8 cellular contexts compared by ENCODE assay signal in genomic region chr22:30423959-30424380, GRCh38. TPM values are rescaled to one million over a fixed set of nuclear protein-coding genes. Genes with fewer than 3 reads are reported as not detected.
A peak's percentile ranks its signal among the peaks of the same experiment; 100 is the strongest.
DNase-seq lines count a peak whose midpoint lies in the region; ATAC-seq and TF ChIP-seq lines count a peak whose summit lies in the region.

No MANE protein-coding gene starts in this region.

- peak overlapping the region; percentile 99 for H3K4me3 Mint-ChIP-seq in activated CD4-positive, alpha-beta T cell treated with anti-CD3 and anti-CD28 coated beads, Interleukin-2, amount 10 ng/mL, durations not matched to agents 24 days and 14 days

- intact Hi-C loops in activated CD4-positive, alpha-beta T cell treated with anti-CD3 and anti-CD28 coated beads, Interleukin-2, amount 10 ng/mL, durations not matched to agents 24 days and 14 days (cut with micrococcal nuclease), result loop anchor here (1.0 to 10.0 kb wide), 11 partner anchors 27 to 1071 kb away; partner anchors contain the start of genes MORC2, NF2, SEC14L2 and SF3A1

- H3K36me3 ChIP-seq in BLaER1 treated with 17β-estradiol and CSF1 and Interleukin-3, amounts not matched to agents 10 nM and 100 nM, result peaks cover 23 to 35% (median 27%) of the 10 kb centered on the region in 11 experiments

- no peaks in the 10 kb centered on the region for H3K27me3 Mint-ChIP-seq in activated CD4-positive, alpha-beta T cell treated with anti-CD3 and anti-CD28 coated beads, Interleukin-2, amount 10 ng/mL, durations not matched to agents 24 days and 14 days

- peaks cover 45 to 68% (median 59%) of the 10 kb centered on the region in 10 experiments for H3K4me1 ChIP-seq in BLaER1 treated with 17β-estradiol and CSF1 and Interleukin-3, amounts not matched to agents 10 nM and 100 nM

- no peak for TF ChIP-seq CTCF in coronary artery (IDR thresholded peaks at IDR 0.05)

- peaks cover 0 to 25% (median 22%) of the 10 kb centered on the region in 11 experiments; a peak in 17 of 22 replicates for H4K20me1 ChIP-seq in BLaER1 treated with 17β-estradiol and CSF1 and Interleukin-3, amounts not matched to agents 10 nM and 100 nM

- peak; percentile 81 for ATAC-seq in GM19328 (IDR thresholded peaks at IDR 0.05; ENCODE audit: unreplicated experiment)
- ATAC-seq in HG03469 (IDR thresholded peaks at IDR 0.05; ENCODE audit: unreplicated experiment), result peak; percentile 71

- peak overlapping the region; percentile 85 to 92 (median 90) for H3K9ac ChIP-seq in BLaER1 treated with 17β-estradiol and CSF1 and Interleukin-3, amounts not matched to agents 10 nM and 100 nM

- H3K36me3 Mint-ChIP-seq in activated CD4-positive, alpha-beta T cell treated with anti-CD3 and anti-CD28 coated beads, Interleukin-2, amount 10 ng/mL, durations not matched to agents 24 days and 14 days (ENCODE audit: low read depth), result peaks cover 61% of the 10 kb centered on the region

- H3K4me3 ChIP-seq in BLaER1 treated with 17β-estradiol and CSF1 and Interleukin-3, amounts not matched to agents 10 nM and 100 nM, result peak overlapping the region; percentile 73 to 95 (median 84)
- peak overlapping the region; percentile 88 for H3K4me3 ChIP-seq in coronary artery

- H3K27me3 ChIP-seq in BLaER1 treated with 17β-estradiol and CSF1 and Interleukin-3, amounts not matched to agents 10 nM and 100 nM, result no peaks in the 10 kb centered on the region
- H3K27me3 ChIP-seq in layer of hippocampus (ENCODE audit: control insufficient read depth, insufficient read depth, low read length), result no peaks in the 10 kb centered on the region

- peak overlapping the region; percentile 92 to 100 (median 97) for H3K4me2 ChIP-seq in BLaER1 treated with 17β-estradiol and CSF1 and Interleukin-3, amounts not matched to agents 10 nM and 100 nM

- H3K4me1 Mint-ChIP-seq in activated CD4-positive, alpha-beta T cell treated with anti-CD3 and anti-CD28 coated beads, Interleukin-2, amount 10 ng/mL, durations not matched to agents 24 days and 14 days, result peaks cover 62% of the 10 kb centered on the region

- no peaks in the 10 kb centered on the region for H3K9me3 ChIP-seq in BLaER1 treated with 17β-estradiol and CSF1 and Interleukin-3, amounts not matched to agents 10 nM and 100 nM (replicated peaks in 1 of 11)

- peak; percentile 99 for DNase-seq in NCI-H526 (lab: John Stamatoyannopoulos, UW)
- DNase-seq in activated CD4-positive, alpha-beta T cell treated with anti-CD3 and anti-CD28 coated beads, Interleukin-2, amount 10 ng/mL, durations not matched to agents 24 days and 14 days, result peak; percentile 99
- peak; percentile 100 for DNase-seq in coronary artery (ENCODE audit: low spot score)
- peak; percentile 91 to 95 for DNase-seq in stimulated activated CD4-positive, alpha-beta T cell treated with anti-CD3 and anti-CD28 coated beads, Interleukin-1b, Interleukin-23, amount 100 ng/mL, for 4 hours (ENCODE audit: low read depth in 2 of 2)

- H3K27ac ChIP-seq in BLaER1 treated with 17β-estradiol and CSF1 and Interleukin-3, amounts not matched to agents 10 nM and 100 nM, result peak overlapping the region; percentile 80 to 97 (median 90); a peak in 21 of 22 replicates
- H3K27ac ChIP-seq in coronary artery (peak overlapping the region; percentile 96 to 98), layer of hippocampus (ENCODE audit: low read depth, low read length) (peak overlapping the region; percentile 95)

- peak overlapping the region; percentile 99 for H3K27ac Mint-ChIP-seq in activated CD4-positive, alpha-beta T cell treated with anti-CD3 and anti-CD28 coated beads, Interleukin-2, amount 10 ng/mL, durations not matched to agents 24 days and 14 days

- H3K9me3 Mint-ChIP-seq in activated CD4-positive, alpha-beta T cell treated with anti-CD3 and anti-CD28 coated beads, Interleukin-2, amount 10 ng/mL, durations not matched to agents 24 days and 14 days, result no peaks in the 10 kb centered on the region

RNA-seq across cellular contexts. Expression of gene MTFP1, which starts 1.6 kb away (rescaled TPM):
- 79.3 and 80.5 TPM in 2 replicates for total RNA-seq in activated CD4-positive, alpha-beta T cell treated with anti-CD3 and anti-CD28 coated beads, Interleukin-2, amount 10 ng/mL, durations not matched to agents 24 days and 14 days

RNA-seq across cellular contexts. Expression of gene SEC14L2, which starts 27.2 kb away (rescaled TPM):
- total RNA-seq in activated CD4-positive, alpha-beta T cell treated with anti-CD3 and anti-CD28 coated beads, Interleukin-2, amount 10 ng/mL, durations not matched to agents 24 days and 14 days, result 25.1 and 26.7 TPM in 2 replicates

RNA-seq across cellular contexts. Expression of gene RNF215, which starts 36.8 kb away (rescaled TPM):
- 10.4 and 15.2 TPM in 2 replicates for total RNA-seq in activated CD4-positive, alpha-beta T cell treated with anti-CD3 and anti-CD28 coated beads, Interleukin-2, amount 10 ng/mL, durations not matched to agents 24 days and 14 days

RNA-seq across cellular contexts. Expression of gene SEC14L3, which starts 47.8 kb away (rescaled TPM):
- not detected in 2 replicates for total RNA-seq in activated CD4-positive, alpha-beta T cell treated with anti-CD3 and anti-CD28 coated beads, Interleukin-2, amount 10 ng/mL, durations not matched to agents 24 days and 14 days

Comparison
In these comparisons a context has a peak if more than half of its experiments do, and no peak if none do; other contexts are left out.
1. Peak in every context shown above with its lines: DNase-seq, ATAC-seq, H3K4me3 ChIP-seq and H3K27ac ChIP-seq.